ENCODE assay signal across 15 cellular contexts in genomic region chr4:98298022-98298421, GRCh38.
"Had no signal": no experiment of that assay in that cellular context is flagged by ENCODE, and none has a peak within 500 bp of the region (broad histone marks: within the 10 kb centered on the region; RNA-seq: fewer than 3 reads in every experiment).

No MANE protein-coding gene starts in this region.

- H3K27me3 ChIP-seq: ascending aorta, esophagus squamous epithelium, tibial artery, vagina had no signal

- H3K4me3 Mint-ChIP-seq: nephron had no signal

- ATAC-seq: left lobe of liver, mucosa of descending colon had no signal

- H3K9me3 ChIP-seq: vagina had no signal

- H3K27ac Mint-ChIP-seq: nephron had no signal

- DNase-seq: activated CD4-positive, alpha-beta T cell treated with anti-CD3 and anti-CD28 coated beads for 4 hours; activated gamma-delta T cell treated with Interleukin-2 at 50 U/mL for 16 hours; esophagus squamous epithelium; foreskin fibroblast; mammary epithelial cell; mucosa of descending colon; stimulated activated CD4-positive, alpha-beta T cell treated with anti-CD3 and anti-CD28 coated beads, Interleukin-4, amount 100 ng/mL, for 4 hours; SW 1271; T-helper 9 cell; tibial artery had no signal

- H3K27ac ChIP-seq: ascending aorta, esophagus squamous epithelium, skin epidermis, tibial artery, vagina had no signal

- H3K36me3 ChIP-seq: vagina had no signal

- H3K4me3 ChIP-seq: ascending aorta, esophagus squamous epithelium, mucosa of descending colon, skin epidermis, tibial artery, vagina had no signal

- H3K4me1 ChIP-seq: ascending aorta, esophagus squamous epithelium, vagina had no signal
